20 cellular contexts compared by ENCODE assay signal in genomic region chr1:32791881-32792280, GRCh38. TPM values are rescaled to one million over a fixed set of nuclear protein-coding genes. Genes with fewer than 3 reads are reported as not detected.
DNase-seq lines count a peak whose midpoint lies in the region; ATAC-seq, FAIRE-seq and TF ChIP-seq lines count a peak whose summit lies in the region.
"Had no signal": no experiment of that assay in that cellular context is flagged by ENCODE, and none has a peak within 500 bp of the region (broad histone marks: within the 10 kb centered on the region; RNA-seq: fewer than 3 reads in every experiment).

No MANE protein-coding gene starts in this region.

- H3K9me3 Mint-ChIP-seq in CD8-positive, alpha-beta memory T cell: no peaks in the 10 kb centered on the region
- H3K9me3 Mint-ChIP-seq in HFFc6: no peaks in the 10 kb centered on the region
- H3K9me3 Mint-ChIP-seq: naive thymus-derived CD4-positive, alpha-beta T cell; stimulated activated memory B cell treated with anti-CD40 and anti-IgM and Interleukin-4, amounts not matched to agents 10 μg/mL and 1 μg/mL and 100 μg/mL, for 72 hours had no signal

- no peak for TF ChIP-seq RAD21 in K562 (CRISPR knock-in tag; conservative IDR thresholded peaks at IDR 0.05 in 1 of 2, IDR thresholded peaks at IDR 0.05 in 1 of 2)

- H3K27ac ChIP-seq in CD8-positive, alpha-beta memory T cell (ENCODE audit: low read depth, low read length): no peak overlapping the region
- no peak overlapping the region for H3K27ac ChIP-seq in K562 (ENCODE audit: extremely low read depth, low read depth, low read length)
- H3K27ac ChIP-seq: heart left ventricle, right lobe of liver, vagina had no signal

- intact Hi-C loops in K562 (cut with micrococcal nuclease): no loop called here

- CTCF ChIA-PET in CD8-positive, alpha-beta memory T cell (lab: Charles Lee): interaction anchor here (1.1 to 1.5 kb wide), 2 partner anchors 19 to 79 kb away, joined by 4 to 5 read pairs; no protein-coding TSS in a partner anchor
- CTCF ChIA-PET in K562 (lab: Yijun Ruan, JAX; ENCODE audit: low intra/inter-chr PET ratio): no interaction called here

- TF ChIP-seq POLR2A in K562 (conservative IDR thresholded peaks at IDR 0.05): no peak

- in situ Hi-C loops in K562 (cut with MboI): no loop called here

- peaks cover 17% of the 10 kb centered on the region; the same call in 2 of the 3 replicates for H3K79me2 ChIP-seq in K562 (ENCODE audit: control insufficient read depth, insufficient read depth, low read length)

- peak overlapping the region; percentile 28 to 77 (median 57) for H3K27ac Mint-ChIP-seq in CD8-positive, alpha-beta memory T cell
- peak overlapping the region; percentile 29 for H3K27ac Mint-ChIP-seq in HFFc6
- H3K27ac Mint-ChIP-seq: stimulated activated memory B cell treated with anti-CD40 and anti-IgM and Interleukin-4, amounts not matched to agents 10 μg/mL and 1 μg/mL and 100 μg/mL, for 72 hours had no signal

- POLR2A ChIA-PET in CD8-positive, alpha-beta memory T cell (lab: Charles Lee): no interaction called here
- POLR2A ChIA-PET in K562 (lab: Yijun Ruan, JAX): interaction anchor here (0.6 to 2.1 kb wide), 7 partner anchors 8 to 90 kb away, joined by 3 to 12 read pairs (median 4); no protein-coding TSS in a partner anchor

- 100% methylated on average over 1 of the region's 1 CpG for WGBS in K562 (ENCODE audit: insufficient coverage, low coverage, missing lambda C conversion rate)

- H3K36me3 ChIP-seq in CD8-positive, alpha-beta memory T cell (ENCODE audit: insufficient read depth, low read length): peaks cover 23% of the 10 kb centered on the region
- peaks cover 80% of the 10 kb centered on the region for H3K36me3 ChIP-seq in K562 (ENCODE audit: control insufficient read depth, insufficient read depth, low read length)

- no peaks in the 10 kb centered on the region for H4K20me1 ChIP-seq in K562 (replicated peaks; ENCODE audit: control insufficient read depth, insufficient read depth, low read length)

- H3K36me3 Mint-ChIP-seq in CD8-positive, alpha-beta memory T cell: peaks cover 13 to 46% (median 14%) of the 10 kb centered on the region in 3 donors
- peaks cover 29% of the 10 kb centered on the region for H3K36me3 Mint-ChIP-seq in HFFc6 (ENCODE audit: low read depth)

- no peaks in the 10 kb centered on the region for H3K9me3 ChIP-seq in CD8-positive, alpha-beta memory T cell (ENCODE audit: low read length)
- no peaks in the 10 kb centered on the region for H3K9me3 ChIP-seq in K562 (replicated peaks; ENCODE audit: control insufficient read depth, insufficient read depth, low read depth, low read length)
- H3K9me3 ChIP-seq: heart left ventricle, right lobe of liver, vagina had no signal

- no peak for ATAC-seq in K562
- ATAC-seq: activated CD4-positive, CD25-positive, alpha-beta regulatory T cell treated with anti-CD3 and anti-CD28 coated beads, Interleukin-2, amount 50 U/mL, for 24 hours; heart left ventricle; left colon; naive thymus-derived CD4-positive, alpha-beta T cell; stimulated activated memory B cell treated with anti-CD40 and anti-IgM and Interleukin-4, amounts not matched to agents 10 μg/mL and 1 μg/mL and 100 μg/mL, for 72 hours had no signal

- no peak overlapping the region for H3K4me3 ChIP-seq in CD8-positive, alpha-beta memory T cell (ENCODE audit: low read length)
- no peak overlapping the region for H3K4me3 ChIP-seq in K562
- H3K4me3 ChIP-seq: heart left ventricle, right lobe of liver, vagina had no signal

- no peak overlapping the region for H3K9ac ChIP-seq in K562 (ENCODE audit: insufficient read depth in 1 of 2, low read depth in 2 of 2, low read length in 2 of 2)

- no peak for DNase-seq in CD8-positive, alpha-beta memory T cell
- DNase-seq in HFFc6 (no peak), K562 (ENCODE audit: extremely low read depth in 1 of 4, low spot score in 3 of 4) (no peak), kidney tubule cell (ENCODE audit: low spot score) (peak; percentile 66), NK-92 (lab: John Stamatoyannopoulos, UW; ENCODE audit: unreplicated experiment) (no peak), GDM1 (lab: John Stamatoyannopoulos, UW) (no peak), DMS53 treated with DMSO at 0.1 percent for 48 hours (lab: John Stamatoyannopoulos, UW; ENCODE audit: unreplicated experiment) (no peak), KG1 (lab: John Stamatoyannopoulos, UW) (no peak)
- DNase-seq: effector CD8-positive, alpha-beta T cell; heart left ventricle; left colon; naive thymus-derived CD4-positive, alpha-beta T cell; NCI-H1105; OCI-M1; right lobe of liver; stimulated activated CD4-positive, alpha-beta T cell treated with anti-CD3 and anti-CD28 coated beads, Interleukin-4, amount 100 ng/mL, for 24 hours had no signal

- TF ChIP-seq EP300 in K562 (IDR thresholded peaks at IDR 0.05; ENCODE audit: low read length): no peak

- no peak overlapping the region for H3K4me2 ChIP-seq in K562 (ENCODE audit: insufficient read depth, low read length)

- TF ChIP-seq CTCF in HFFc6 (IDR thresholded peaks at IDR 0.05) (no peak), K562 (IDR thresholded peaks at IDR 0.05 in 2 of 3, conservative IDR thresholded peaks at IDR 0.05 in 1 of 3; ENCODE audit: insufficient read depth in 2 of 3, low read depth in 1 of 3, low read length in 3 of 3) (no peak)

- no peaks in the 10 kb centered on the region for H3K27me3 Mint-ChIP-seq in CD8-positive, alpha-beta memory T cell
- no peaks in the 10 kb centered on the region for H3K27me3 Mint-ChIP-seq in HFFc6 (ENCODE audit: insufficient read depth)
- H3K27me3 Mint-ChIP-seq: naive thymus-derived CD4-positive, alpha-beta T cell; stimulated activated memory B cell treated with anti-CD40 and anti-IgM and Interleukin-4, amounts not matched to agents 10 μg/mL and 1 μg/mL and 100 μg/mL, for 72 hours had no signal

- H3K4me1 Mint-ChIP-seq in CD8-positive, alpha-beta memory T cell: peaks cover 24 to 35% (median 27%) of the 10 kb centered on the region in 3 donors
- peaks cover 32% of the 10 kb centered on the region for H3K4me1 Mint-ChIP-seq in HFFc6 (ENCODE audit: low read depth)

- no peak for FAIRE-seq in K562 (lab: Jason Lieb, UNC)
- FAIRE-seq: G401.6 had no signal

- no peaks in the 10 kb centered on the region for H3K27me3 ChIP-seq in CD8-positive, alpha-beta memory T cell (ENCODE audit: insufficient read depth, low read length, poor library complexity, severe bottlenecking)
- H3K27me3 ChIP-seq in K562 (ENCODE audit: control insufficient read depth in 2 of 2, insufficient read depth in 2 of 2, low read length in 2 of 2): no peaks in the 10 kb centered on the region
- H3K27me3 ChIP-seq: heart left ventricle, right lobe of liver, vagina had no signal

- peak overlapping the region in 1 of 7 donors; percentile 57 for H3K4me3 Mint-ChIP-seq in CD8-positive, alpha-beta memory T cell
- no peak overlapping the region for H3K4me3 Mint-ChIP-seq in HFFc6
- H3K4me3 Mint-ChIP-seq: stimulated activated memory B cell treated with anti-CD40 and anti-IgM and Interleukin-4, amounts not matched to agents 10 μg/mL and 1 μg/mL and 100 μg/mL, for 72 hours had no signal

- no peak overlapping the region for H2AFZ ChIP-seq in K562 (ENCODE audit: low read depth, low read length)

- no peaks in the 10 kb centered on the region for H3K4me1 ChIP-seq in CD8-positive, alpha-beta memory T cell (ENCODE audit: insufficient read depth, low read length)
- H3K4me1 ChIP-seq in K562 (replicated peaks in 1 of 2; ENCODE audit: control insufficient read depth in 2 of 2, insufficient read depth in 2 of 2, low read length in 2 of 2): no peaks in the 10 kb centered on the region
- H3K4me1 ChIP-seq: heart left ventricle, right lobe of liver, vagina had no signal

- H3K9me1 ChIP-seq in K562 (ENCODE audit: control insufficient read depth, insufficient read depth, low read length): no peaks in the 10 kb centered on the region

- no TSS peak for BruUV-seq in K562 (replicated peaks; lab: Mats Ljungman, UMichigan)

RNA-seq across cellular contexts. Expression of gene YARS1, which starts 25.3 kb away (rescaled TPM):
- 100 to 1,000 TPM; 205 to 219 TPM for total RNA-seq in CD8-positive, alpha-beta memory T cell
- 131 TPM for polyA plus RNA-seq in CD8-positive, alpha-beta memory T cell
- total RNA-seq in HFFc6 (2021; fragmentation: NEBNext Ultra II Directional; extraction: Animal tissue kit (Norgen Biotek cat#: 25700)): 100 to 1,000 TPM in 4 of 6 experiments, 10 to 100 TPM in 2; 92.5 to 122 (median 107) TPM
- 469 and 618 TPM in 2 replicates for total RNA-seq in K562 (2011; cell fraction: chromatin; rRNA removed; ENCODE audit: low replicate concordance)
- 286 and 302 TPM in 2 replicates for total RNA-seq in K562 (2011; cell fraction: nucleolus; rRNA removed)
- 416 and 469 TPM in 2 replicates for total RNA-seq in K562 (2011; cell fraction: nucleoplasm; rRNA removed)
- 336 and 418 TPM in 2 replicates for total RNA-seq in K562 (2014; rRNA removed)
- total RNA-seq in K562 (2014; rRNA removed; fragmentation: Illumina TruSeq; extraction: Trizol): 207 and 229 TPM in 2 replicates
- total RNA-seq in K562 (2015; rRNA removed; fragmentation: Illumina TruSeq; extraction: Trizol): 127 TPM in 2 replicates
- 276 and 306 TPM in 2 replicates for total RNA-seq in K562 (2021)
- polyA plus RNA-seq in K562 (2011; rRNA removed): 166 and 174 TPM in 2 replicates
- 69.3 and 114 TPM in 2 replicates for polyA plus RNA-seq in K562 (2011; cell fraction: cytosol; rRNA removed)
- polyA plus RNA-seq in K562 (2011; cell fraction: nucleus; rRNA removed): 229 and 316 TPM in 2 replicates
- 197 and 532 TPM in 2 replicates for polyA plus RNA-seq in K562 (2012)
- 312 and 330 TPM in 2 replicates for polyA plus RNA-seq in K562 (2014; fragmentation: Illumina TruSeq; extraction: Trizol)
- polyA plus RNA-seq in K562 (2014; fragmentation: Nextera tagmentation; extraction: Ambion mirVana): 10 to 100 TPM; 66.2 to 92.8 TPM
- polyA plus RNA-seq in K562 (2014; rRNA removed): 182 and 201 TPM in 2 replicates
- 215 and 273 TPM in 2 replicates for polyA minus RNA-seq in K562 (2011; rRNA and poly(A)+ RNA removed)
- 116 and 173 TPM in 2 replicates for polyA minus RNA-seq in K562 (2011; cell fraction: cytosol; rRNA and poly(A)+ RNA removed)
- polyA minus RNA-seq in K562 (2011; cell fraction: nucleus; rRNA and poly(A)+ RNA removed): 55.7 and 137 TPM in 2 replicates

RNA-seq across cellular contexts. Expression of gene S100PBP, which starts 25.6 kb away (rescaled TPM):
- 10 to 100 TPM; 28.6 to 30.6 TPM for total RNA-seq in CD8-positive, alpha-beta memory T cell
- 17.3 TPM for polyA plus RNA-seq in CD8-positive, alpha-beta memory T cell
- 10 to 100 TPM; 20.0 to 24.9 (median 21.6) TPM for total RNA-seq in HFFc6 (2021; fragmentation: NEBNext Ultra II Directional; extraction: Animal tissue kit (Norgen Biotek cat#: 25700))
- total RNA-seq in K562 (2011; cell fraction: chromatin; rRNA removed; ENCODE audit: low replicate concordance): 129 and 333 TPM in 2 replicates
- 72.0 and 90.1 TPM in 2 replicates for total RNA-seq in K562 (2011; cell fraction: nucleolus; rRNA removed)
- total RNA-seq in K562 (2011; cell fraction: nucleoplasm; rRNA removed): 168 and 289 TPM in 2 replicates
- total RNA-seq in K562 (2014; rRNA removed) (22.8 and 25.7 TPM in 2 replicates), K562 (2014; rRNA removed; fragmentation: Illumina TruSeq; extraction: Trizol) (60.2 and 71.1 TPM in 2 replicates), K562 (2015; rRNA removed; fragmentation: Illumina TruSeq; extraction: Trizol) (36.3 and 45.2 TPM in 2 replicates), K562 (2021) (39.7 and 51.4 TPM in 2 replicates)
- polyA plus RNA-seq in K562 (2011; rRNA removed) (58.9 and 59.8 TPM in 2 replicates), K562 (2014; fragmentation: Illumina TruSeq; extraction: Trizol) (29.4 and 32.9 TPM in 2 replicates), K562 (2014; fragmentation: Nextera tagmentation; extraction: Ambion mirVana) (10 to 100 TPM; 22.9 to 31.8 TPM), K562 (2014; rRNA removed) (29.3 and 37.7 TPM in 2 replicates)
- 11.6 and 25.9 TPM in 2 replicates for polyA plus RNA-seq in K562 (2011; cell fraction: cytosol; rRNA removed)
- 46.3 and 64.2 TPM in 2 replicates for polyA plus RNA-seq in K562 (2011; cell fraction: nucleus; rRNA removed)
- polyA plus RNA-seq in K562 (2012): 17.6 and 23.2 TPM in 2 replicates
- polyA minus RNA-seq in K562 (2011; rRNA and poly(A)+ RNA removed): 81.4 and 115 TPM in 2 replicates
- polyA minus RNA-seq in K562 (2011; cell fraction: cytosol; rRNA and poly(A)+ RNA removed): 23.3 and 23.8 TPM in 2 replicates
- 27.1 and 58.4 TPM in 2 replicates for polyA minus RNA-seq in K562 (2011; cell fraction: nucleus; rRNA and poly(A)+ RNA removed)
